ENCODE assay signal across 2 cellular contexts in genomic region chr3:14343338-14344112, GRCh38.
TF ChIP-seq lines count a peak whose summit lies in the region.

No MANE protein-coding gene starts in this region.

TF ChIP-seq in HEK293, 187 proteins besides CTCF, POLR2A, EP300 and RAD21:
- no peak for TF ChIP-seq ZNF501 (tag by site-specific recombination; IDR thresholded peaks at IDR 0.05)
- no peak for TF ChIP-seq ZBTB8A (tag by site-specific recombination; IDR thresholded peaks at IDR 0.05)
- no peak for TF ChIP-seq ZFHX2 (tag by site-specific recombination; conservative IDR thresholded peaks at IDR 0.05)
- TF ChIP-seq ZNF843 (tag by site-specific recombination; IDR thresholded peaks at IDR 0.05), result no peak
- TF ChIP-seq GLI4 (tag by site-specific recombination; IDR thresholded peaks at IDR 0.05), result peak; percentile 70; the same call in 1 of the 2 replicates
- no peak for TF ChIP-seq REPIN1 (tag by site-specific recombination; IDR thresholded peaks at IDR 0.05; ENCODE audit: low read depth)

TF ChIP-seq in K562, 482 proteins besides CTCF, POLR2A, EP300 and RAD21:
- TF ChIP-seq ZFP36 (IDR thresholded peaks at IDR 0.05; ENCODE audit: low read depth, low read length, partially characterized antibody), result peak; percentile 72
- no peak for TF ChIP-seq RBM34 (IDR thresholded peaks at IDR 0.05; ENCODE audit: borderline replicate concordance, insufficient read depth, low read length)
- TF ChIP-seq, protein P1, sequence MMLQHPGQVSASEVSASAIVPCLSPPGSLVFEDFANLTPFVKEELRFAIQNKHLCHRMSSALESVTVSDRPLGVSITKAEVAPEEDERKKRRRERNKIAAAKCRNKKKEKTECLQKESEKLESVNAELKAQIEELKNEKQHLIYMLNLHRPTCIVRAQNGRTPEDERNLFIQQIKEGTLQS (IDR thresholded peaks at IDR 0.05), result 0 out of 2 replicates have a peak, but pooled peaks have one; percentile 19
- TF ChIP-seq, protein P1 (CRISPR knock-in tag; conservative IDR thresholded peaks at IDR 0.05), result no peak
